In the genomic region with DNA sequence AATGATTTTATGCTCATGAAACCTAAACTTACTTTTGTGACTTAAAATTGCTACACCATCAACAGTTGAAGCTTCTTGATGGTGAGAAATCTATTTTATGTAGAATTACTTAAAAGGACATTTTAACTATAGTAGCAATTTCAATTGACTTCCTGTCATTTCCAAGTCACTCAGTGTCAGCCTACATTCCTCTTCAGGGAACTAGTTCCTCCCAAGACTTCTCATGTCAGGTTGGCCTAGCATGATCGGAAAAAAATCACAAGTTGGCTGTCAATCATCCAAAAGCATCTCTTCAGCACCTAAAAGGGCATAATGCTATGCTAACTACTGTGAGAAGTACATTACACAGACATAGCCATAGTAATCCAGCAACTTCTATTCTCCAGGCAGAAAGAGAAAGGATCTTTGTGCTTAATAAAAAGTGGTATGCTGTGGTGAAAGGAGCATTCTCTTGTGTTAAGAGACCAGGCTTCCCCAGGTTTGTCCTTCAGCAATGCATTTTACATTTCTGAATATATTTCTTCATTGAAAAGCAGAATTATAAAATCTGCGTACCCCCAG, we compare ENCODE assay signal across 22 cellular contexts.
"Had no signal": no experiment of that assay in that cellular context is flagged by ENCODE, and none has a peak within 500 bp of the region (broad histone marks: within the 10 kb centered on the region; RNA-seq: fewer than 3 reads in every experiment).

No MANE protein-coding gene starts in this region.

- H3K4me1 ChIP-seq: Peyer's patch, SJCRH30 had no signal

- H3K4me2 ChIP-seq: KMS-11, PC-9 had no signal

- ATAC-seq: Right ventricle myocardium inferior, SK-N-SH treated with all-trans-retinoic acid at 6 μM for 48 hours had no signal

- H3K4me3 ChIP-seq: PC-9, Peyer's patch, SJCRH30 had no signal

- H3K27me3 ChIP-seq: Peyer's patch, SJCRH30 had no signal

- H3K9me3 ChIP-seq: Peyer's patch, SJCRH30 had no signal

- DNase-seq: Kasumi-1, MM.1S, NCI-H1105, NCI-H1417, NCI-H1436 treated with DMSO at 0.1 percent for 48 hours, NCI-H1694, NCI-H187 treated with DMSO at 0.1 percent for 48 hours, NCI-H2029 treated with DMSO at 0.1 percent for 48 hours, NCI-H2171, NCI-H226, NCI-H446, NCI-H510A, NCI-H69, NCI-H774, PC-9, Peyer's patch, SHP77 treated with DMSO at 0.1 percent for 48 hours, SJCRH30, T-helper 2 cell had no signal

- H3K9ac ChIP-seq: KMS-11 had no signal

- H3K27ac ChIP-seq: KMS-11, PC-9, Peyer's patch, SJCRH30 had no signal

- H2AFZ ChIP-seq: PC-9 had no signal

- H3K36me3 ChIP-seq: Peyer's patch, SJCRH30 had no signal
